In the genomic region with DNA sequence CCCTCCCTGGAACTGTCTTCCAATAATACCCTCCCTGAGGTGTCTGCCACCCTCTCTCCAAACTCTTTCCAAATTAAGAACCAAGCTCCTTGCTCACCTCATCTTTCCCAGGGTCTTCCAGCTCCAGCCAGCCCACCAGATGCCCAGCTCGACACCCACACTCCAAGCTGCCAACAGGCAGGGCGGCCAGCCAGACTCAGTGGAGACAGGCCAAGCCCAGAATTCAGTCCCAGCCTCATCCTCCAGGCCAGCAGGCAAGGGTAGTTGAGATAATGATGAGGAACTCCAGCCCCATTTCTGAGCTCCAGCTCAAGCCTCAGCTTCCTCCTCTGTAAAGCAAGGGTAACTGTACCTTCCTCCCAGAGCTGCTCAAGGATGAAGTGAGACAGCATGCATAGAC, we compare ENCODE assay signal across 17 cellular contexts.
DNase-seq lines count a peak whose midpoint lies in the region; ATAC-seq, FAIRE-seq and TF ChIP-seq lines count a peak whose summit lies in the region.
"Had no signal": no experiment of that assay in that cellular context is flagged by ENCODE, and none has a peak within 500 bp of the region (broad histone marks: within the 10 kb centered on the region; RNA-seq: fewer than 3 reads in every experiment).

No MANE protein-coding gene starts in this region.

- TF ChIP-seq POLR2A in GM12892 (IDR thresholded peaks at IDR 0.05; ENCODE audit: low read depth, low read length) = no peak

- ATAC-seq in Right ventricle myocardium superior (ENCODE audit: poor library complexity) (peak; percentile 52), left cardiac atrium (no peak), GM21619 (IDR thresholded peaks at IDR 0.05; ENCODE audit: unreplicated experiment) (no peak)
- ATAC-seq: A549, HepG2 had no signal

- FAIRE-seq in GM12892 (lab: Jason Lieb, UNC) = peak; percentile 69
- FAIRE-seq: A549, D721Med, HepG2, HTR-8/SVneo had no signal

- intact Hi-C loops in Right ventricle myocardium superior (cut with DNase I) = no loop called here
- intact Hi-C loops in left cardiac atrium (cut with DNase I) = loop anchor here in 1 of 2 donors (10.0 kb wide), 1 partner anchor 122 kb away; no protein-coding TSS in a partner anchor

- no peak for DNase-seq in Right ventricle myocardium superior
- no peak for DNase-seq in left cardiac atrium
- peak; percentile 50 for DNase-seq in DMS 273 treated with DMSO at 0.1 percent for 48 hours (lab: John Stamatoyannopoulos, UW)
- no peak for DNase-seq in GM12892 (ENCODE audit: insufficient read length)
- DNase-seq in medulla oblongata (ENCODE audit: extremely low spot score) = peak; percentile 5
- no peak for DNase-seq in activated gamma-delta T cell (lab: John Stamatoyannopoulos, UW)
- DNase-seq in D341Med (ENCODE audit: low spot score) = no peak
- DNase-seq: BE2C; CD4-positive, alpha-beta memory T cell; DMS53; GOT3; H9 had no signal

Comparison
In these comparisons a context has a peak if more than half of its experiments do, and no peak if none do; other contexts are left out.
1. DNase-seq: peak in DMS 273 treated with DMSO at 0.1 percent for 48 hours (single experiment) and medulla oblongata (single experiment); none in Right ventricle myocardium superior (single experiment), left cardiac atrium (single experiment), GM12892 (single experiment), activated gamma-delta T cell (single experiment) and D341Med (single experiment).